ENCODE assay signal across 1 cellular context in the genomic region with DNA sequence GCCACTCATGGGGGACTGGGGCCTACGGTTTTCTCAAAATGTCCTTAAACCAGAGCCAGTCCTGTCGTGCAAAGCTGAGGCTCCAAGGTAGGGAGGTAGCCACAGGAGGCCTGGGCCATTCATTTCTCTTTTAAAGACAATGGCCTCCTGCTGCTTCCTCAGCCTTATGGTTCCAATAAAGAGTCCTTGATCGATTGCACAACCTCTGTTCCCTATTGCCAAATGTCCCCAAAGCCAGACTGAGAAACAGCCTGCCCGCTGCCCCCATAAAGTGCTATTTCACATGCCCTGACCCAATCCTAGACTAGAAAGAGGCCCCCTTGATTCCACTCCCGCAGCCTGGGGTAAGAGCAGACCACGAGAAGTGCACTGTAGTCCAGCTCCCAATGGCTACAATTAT.
TF ChIP-seq lines count a peak whose summit lies in the region.

No MANE protein-coding gene starts in this region.

TF ChIP-seq in HepG2, 621 proteins besides CTCF, POLR2A, EP300 and RAD21 (continued from another document):
- TF ChIP-seq, protein P1, sequence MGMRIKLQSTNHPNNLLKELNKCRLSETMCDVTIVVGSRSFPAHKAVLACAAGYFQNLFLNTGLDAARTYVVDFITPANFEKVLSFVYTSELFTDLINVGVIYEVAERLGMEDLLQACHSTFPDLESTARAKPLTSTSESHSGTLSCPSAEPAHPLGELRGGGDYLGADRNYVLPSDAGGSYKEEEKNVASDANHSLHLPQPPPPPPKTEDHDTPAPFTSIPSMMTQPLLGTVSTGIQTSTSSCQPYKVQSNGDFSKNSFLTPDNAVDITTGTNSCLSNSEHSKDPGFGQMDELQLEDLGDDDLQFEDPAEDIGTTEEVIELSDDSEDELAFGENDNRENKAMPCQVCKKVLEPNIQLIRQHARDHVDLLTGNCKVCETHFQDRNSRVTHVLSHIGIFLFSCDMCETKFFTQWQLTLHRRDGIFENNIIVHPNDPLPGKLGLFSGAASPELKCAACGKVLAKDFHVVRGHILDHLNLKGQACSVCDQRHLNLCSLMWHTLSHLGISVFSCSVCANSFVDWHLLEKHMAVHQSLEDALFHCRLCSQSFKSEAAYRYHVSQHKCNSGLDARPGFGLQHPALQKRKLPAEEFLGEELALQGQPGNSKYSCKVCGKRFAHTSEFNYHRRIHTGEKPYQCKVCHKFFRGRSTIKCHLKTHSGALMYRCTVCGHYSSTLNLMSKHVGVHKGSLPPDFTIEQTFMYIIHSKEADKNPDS (CRISPR knock-in tag; IDR thresholded peaks at IDR 0.05), result no peak
- 0 out of 2 replicates have a peak, but pooled peaks have one; percentile 50 for TF ChIP-seq TBX2 (CRISPR knock-in tag; IDR thresholded peaks at IDR 0.05; ENCODE audit: borderline replicate concordance)
TF ChIP-seq in HepG2: peak in this region for 21.
